21 cellular contexts compared by ENCODE assay signal in the genomic region with DNA sequence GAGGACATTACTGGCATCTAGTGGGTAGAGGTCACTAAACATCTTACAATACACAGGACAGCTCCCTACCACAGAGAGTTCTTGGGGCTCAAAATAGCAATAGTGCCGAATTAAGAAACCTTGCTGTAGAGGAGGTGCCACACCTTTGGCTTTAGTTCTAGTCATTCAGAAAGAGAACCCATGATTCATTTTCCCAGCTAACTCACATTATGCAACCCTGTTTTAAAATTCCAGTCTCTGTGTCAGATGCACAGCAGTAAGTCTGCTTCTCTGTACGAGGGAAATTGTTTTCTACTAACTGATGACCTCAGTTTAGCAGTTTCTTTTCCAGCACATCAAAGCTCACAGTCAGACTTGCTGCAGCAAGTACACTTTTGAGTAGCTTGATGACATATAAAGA.
DNase-seq lines count a peak whose midpoint lies in the region; FAIRE-seq and TF ChIP-seq lines count a peak whose summit lies in the region.
"Had no signal": no experiment of that assay in that cellular context is flagged by ENCODE, and none has a peak within 500 bp of the region (broad histone marks: within the 10 kb centered on the region; RNA-seq: fewer than 3 reads in every experiment).

No MANE protein-coding gene starts in this region.

- H3K4me3 ChIP-seq in breast epithelium (no peak overlapping the region), choroid plexus epithelial cell (ENCODE audit: low read depth, low read length) (no peak overlapping the region), fibroblast of villous mesenchyme (ENCODE audit: low read depth, low read length) (no peak overlapping the region)
- H3K4me3 ChIP-seq: SK-N-MC had no signal

- POLR2A ChIA-PET in MCF 10A (lab: Yijun Ruan, JAX): interaction anchor here (0.9 kb wide), 1 partner anchor 35 kb away, joined by 4 read pairs; no protein-coding TSS in a partner anchor

- CTCF ChIA-PET in MCF 10A (lab: Yijun Ruan, JAX): interaction anchor here (0.9 kb wide), 1 partner anchor 46 kb away, joined by 4 read pairs; no protein-coding TSS in a partner anchor

- H3K9me3 Mint-ChIP-seq in MCF 10A (ENCODE audit: unreplicated experiment): peaks cover 8% of the 10 kb centered on the region

- peaks cover 0 to 7% of the 10 kb centered on the region in 2 donors for H3K27me3 ChIP-seq in breast epithelium

- DNase-seq in MCF 10A (ENCODE audit: unreplicated experiment) (peak; percentile 57), breast epithelium (ENCODE audit: low spot score in 2 of 2) (no peak), choroid plexus epithelial cell (ENCODE audit: low read depth) (peak; percentile 41), fibroblast of villous mesenchyme (ENCODE audit: low read depth) (peak; percentile 0), urothelium cell line (ENCODE audit: low spot score) (no peak), activated gamma-delta T cell (lab: John Stamatoyannopoulos, UW) (no peak), anterior cingulate cortex (lab: John Stamatoyannopoulos, UW) (no peak), NCI-H2196 (lab: John Stamatoyannopoulos, UW; ENCODE audit: unreplicated experiment) (no peak)
- DNase-seq: DMS 273 treated with DMSO at 0.1 percent for 48 hours, GDM1, H9, Kasumi-1, MM.1S, NCI-H1092, NCI-H1436 treated with DMSO at 0.1 percent for 48 hours, NCI-H2029, NCI-H526 treated with DMSO at 0.1 percent for 48 hours, SHP77 had no signal

- H3K36me3 Mint-ChIP-seq in MCF 10A (ENCODE audit: insufficient read depth, unreplicated experiment): no peaks in the 10 kb centered on the region

- FAIRE-seq in urothelium cell line (lab: Jason Lieb, UNC): no peak

- TF ChIP-seq CTCF in MCF 10A (IDR thresholded peaks at IDR 0.05; ENCODE audit: unreplicated experiment) (no peak), breast epithelium (IDR thresholded peaks at IDR 0.05) (no peak), choroid plexus epithelial cell (conservative IDR thresholded peaks at IDR 0.05; ENCODE audit: low read depth, low read length) (no peak), fibroblast of villous mesenchyme (IDR thresholded peaks at IDR 0.05; ENCODE audit: insufficient read depth, low read depth, low read length) (no peak)

- no peaks in the 10 kb centered on the region for H3K4me1 ChIP-seq in breast epithelium

- no peaks in the 10 kb centered on the region for H3K27me3 Mint-ChIP-seq in MCF 10A (ENCODE audit: insufficient read depth, unreplicated experiment)
- H3K27me3 Mint-ChIP-seq: B cell had no signal

- no peaks in the 10 kb centered on the region for H3K36me3 ChIP-seq in breast epithelium

- H3K4me3 Mint-ChIP-seq in MCF 10A (ENCODE audit: unreplicated experiment): no peak overlapping the region
- H3K4me3 Mint-ChIP-seq: B cell, H9 had no signal

- H3K27ac ChIP-seq in breast epithelium: no peak overlapping the region
- H3K27ac ChIP-seq: 22Rv1, SK-N-MC had no signal

- H3K27ac Mint-ChIP-seq in MCF 10A (ENCODE audit: low read depth, unreplicated experiment): no peak overlapping the region
- H3K27ac Mint-ChIP-seq: B cell, H9 had no signal

- no TSS peak for BruUV-seq in MCF 10A (replicated peaks; lab: Mats Ljungman, UMichigan)

- intact Hi-C loops in MCF 10A (cut with micrococcal nuclease): no loop called here
- intact Hi-C loops in breast epithelium (cut with DNase I; ENCODE audit: low total_unique reads): no loop called here

- TF ChIP-seq POLR2A in breast epithelium (IDR thresholded peaks at IDR 0.05): no peak

- H3K9me3 ChIP-seq in breast epithelium: peaks cover 0 to 10% of the 10 kb centered on the region in 2 donors

- no peaks in the 10 kb centered on the region for H3K4me1 Mint-ChIP-seq in MCF 10A (ENCODE audit: insufficient read depth, unreplicated experiment)
- H3K4me1 Mint-ChIP-seq: B cell, H9 had no signal

Comparison
In these comparisons a context has a peak if more than half of its experiments do, and no peak if none do; other contexts are left out.
1. DNase-seq: peak in MCF 10A (single experiment), choroid plexus epithelial cell (single experiment) and fibroblast of villous mesenchyme (single experiment); none in breast epithelium (0 of 2), urothelium cell line (single experiment), activated gamma-delta T cell (single experiment), anterior cingulate cortex (0 of 58) and NCI-H2196 (single experiment).